ENCODE assay signal across 14 cellular contexts in genomic region chr17:7207120-7208001, GRCh38. TPM values are rescaled to one million over a fixed set of nuclear protein-coding genes. Genes with fewer than 3 reads are reported as not detected.
A peak's percentile ranks its signal among the peaks of the same experiment; 100 is the strongest.
DNase-seq lines count a peak whose midpoint lies in the region; ATAC-seq, FAIRE-seq and TF ChIP-seq lines count a peak whose summit lies in the region.
"Had no signal": no experiment of that assay in that cellular context is flagged by ENCODE, and none has a peak within 500 bp of the region (broad histone marks: within the 10 kb centered on the region; RNA-seq: fewer than 3 reads in every experiment).

No MANE protein-coding gene starts in this region.

- no peak for TF ChIP-seq CTCF in IMR-90 (conservative IDR thresholded peaks at IDR 0.05; ENCODE audit: low read depth, low read length)
- TF ChIP-seq CTCF in H1 (IDR thresholded peaks at IDR 0.05; ENCODE audit: control extremely low read depth in 1 of 3, insufficient read depth in 1 of 3, low read depth in 1 of 3, low read length in 3 of 3) = no peak
- no peak for TF ChIP-seq CTCF in neural cell (IDR thresholded peaks at IDR 0.05; ENCODE audit: poor library complexity, severe bottlenecking)
- TF ChIP-seq CTCF in stomach (IDR thresholded peaks at IDR 0.05) = no peak
- no peak for TF ChIP-seq CTCF in GM10266 (IDR thresholded peaks at IDR 0.05; ENCODE audit: control insufficient read depth, insufficient read depth, low read depth, missing control alignments)

- H3K4me3 Mint-ChIP-seq in CD4-positive, CD25-positive, alpha-beta regulatory T cell = peak overlapping the region in 1 of 4 donors; percentile 74

- H3K56ac ChIP-seq in IMR-90 (ENCODE audit: extremely low read depth, insufficient read depth, low read length) (no peak overlapping the region), H1 (replicated peaks; ENCODE audit: insufficient read length, low read depth, low read length) (no peak overlapping the region)

- H4K5ac ChIP-seq in IMR-90 (ENCODE audit: low read depth, low read length) (no peak overlapping the region), H1 (ENCODE audit: insufficient read length, low read depth, low read length) (peak overlapping the region; percentile 41)

- H2BK15ac ChIP-seq in IMR-90 (ENCODE audit: low read depth, low read length) (no peak overlapping the region), H1 (ENCODE audit: low read length) (peak overlapping the region; percentile 100)

- FAIRE-seq in H1 (lab: Jason Lieb, UNC) = no peak
- FAIRE-seq: keratinocyte had no signal

- H3K27ac ChIP-seq in CD4-positive, CD25-positive, alpha-beta regulatory T cell (ENCODE audit: insufficient read depth, low read length, poor library complexity, severe bottlenecking) = peak overlapping the region; percentile 91
- no peak overlapping the region for H3K27ac ChIP-seq in IMR-90 (ENCODE audit: insufficient read depth, low read length)
- H3K27ac ChIP-seq in H1 (ENCODE audit: low read depth, low read length) = no peak overlapping the region
- peak overlapping the region; percentile 96 for H3K27ac ChIP-seq in neural cell (ENCODE audit: low read length)
- H3K27ac ChIP-seq in stomach = peak overlapping the region in 1 of 5 donors; percentile 51
- H3K27ac ChIP-seq: ascending aorta, thyroid gland had no signal

- peak overlapping the region; percentile 26 for H2AFZ ChIP-seq in IMR-90 (replicated peaks; ENCODE audit: low read length, poor library complexity)
- H2AFZ ChIP-seq in H1 (ENCODE audit: low read length) = no peak overlapping the region
- no peak overlapping the region for H2AFZ ChIP-seq in neural cell (ENCODE audit: low read depth, low read length)

- H3K4me2 ChIP-seq in IMR-90 (ENCODE audit: low read depth, low read length) (no peak overlapping the region), H1 (ENCODE audit: insufficient read depth in 1 of 2, low read depth in 2 of 2, low read length in 2 of 2) (peak overlapping the region; percentile 71 to 91), neural cell (ENCODE audit: low read length) (no peak overlapping the region)

- H3K4me1 ChIP-seq in CD4-positive, CD25-positive, alpha-beta regulatory T cell (ENCODE audit: control insufficient read depth, insufficient read depth, low read length, poor library complexity, severe bottlenecking) = peaks cover 17% of the 10 kb centered on the region
- H3K4me1 ChIP-seq in IMR-90 (ENCODE audit: control insufficient read depth, insufficient read depth, low read length) (peaks cover 9% of the 10 kb centered on the region), H1 (replicated peaks in 1 of 4; ENCODE audit: control insufficient read depth in 3 of 4, insufficient read depth in 4 of 4, low read length in 3 of 4) (peaks cover 8 to 42% (median 32%) of the 10 kb centered on the region in 4 experiments), stomach (peaks cover 11 to 44% (median 23%) of the 10 kb centered on the region in 4 donors)

- H3K79me1 ChIP-seq in IMR-90 (ENCODE audit: low read depth in 1 of 2, low read length in 2 of 2) (peaks cover 13 to 89% of the 10 kb centered on the region in 2 experiments), H1 (ENCODE audit: low read depth, low read length) (peaks cover 26% of the 10 kb centered on the region)

- H3K18ac ChIP-seq in IMR-90 (ENCODE audit: low read depth, low read length) (no peak overlapping the region), H1 (ENCODE audit: extremely low read depth, low read length) (peak overlapping the region; percentile 94)

- TF ChIP-seq EP300 in H1 (IDR thresholded peaks at IDR 0.05; ENCODE audit: borderline replicate concordance in 1 of 2, low read depth in 2 of 2, low read length in 2 of 2) = no peak
- no peak for TF ChIP-seq EP300 in neural cell (conservative IDR thresholded peaks at IDR 0.05; ENCODE audit: poor library complexity, severe bottlenecking)
- no peak for TF ChIP-seq EP300 in stomach (IDR thresholded peaks at IDR 0.05)

- H3K4me3 ChIP-seq in CD4-positive, CD25-positive, alpha-beta regulatory T cell (ENCODE audit: low read depth, low read length) = no peak overlapping the region
- H3K4me3 ChIP-seq in IMR-90 (ENCODE audit: insufficient read depth, low read depth, low read length) (no peak overlapping the region), H1 (ENCODE audit: extremely low read depth in 1 of 4, insufficient read depth in 2 of 4, low read depth in 3 of 4, low read length in 4 of 4) (peak overlapping the region; percentile 36 to 62 (median 42); a peak in 7 of 8 replicates), neural cell (ENCODE audit: low read length) (peak overlapping the region; percentile 13), stomach (no peak overlapping the region)
- H3K4me3 ChIP-seq: ascending aorta, thyroid gland had no signal

- no peak for ATAC-seq in CD4-positive, CD25-positive, alpha-beta regulatory T cell (ENCODE audit: low read depth in 2 of 2)
- peak; percentile 12; the same call in 1 of the 2 replicates for ATAC-seq in IMR-90 (ENCODE audit: low read depth)
- ATAC-seq in GM18520 (IDR thresholded peaks at IDR 0.05; ENCODE audit: unreplicated experiment) = no peak

- no peaks in the 10 kb centered on the region for H3F3A ChIP-seq in neural cell (ENCODE audit: insufficient read depth, low read length, poor library complexity, severe bottlenecking)

- H3K4ac ChIP-seq in IMR-90 (ENCODE audit: low read depth, low read length) (no peak overlapping the region), H1 (replicated peaks; ENCODE audit: insufficient read length, low read depth, low read length) (peak overlapping the region; percentile 98)

- WGBS in IMR-90 (ENCODE audit: extremely low coverage in 2 of 2, insufficient read length in 1 of 2), 2 experiments = 81% methylated on average over 6 of the region's 24 CpGs; no CpG with 5 or more reads in 1 of the 2 experiments
- WGBS in H1 (ENCODE audit: extremely low coverage in 1 of 2, insufficient coverage in 1 of 2, insufficient read length in 1 of 2, insufficient replicate concordance in 2 of 2, low coverage in 1 of 2, low lambda C conversion rate in 2 of 2, missing lambda C conversion rate in 1 of 2), 2 experiments = 69% methylated on average over 18 of the region's 24 CpGs; no CpG with 5 or more reads in 1 of the 2 experiments
- whole genome bisulfite sequencing in stomach, 5 donors = 76 to 85% (median 80%) methylated on average over 24 of the region's 24 CpGs

- H3K23ac ChIP-seq in IMR-90 (ENCODE audit: low read depth, low read length) (no peak overlapping the region), H1 (ENCODE audit: insufficient read length) (no peak overlapping the region)

- H3K27me3 Mint-ChIP-seq in CD4-positive, CD25-positive, alpha-beta regulatory T cell = peaks cover 22% of the 10 kb centered on the region

- H3K23me2 ChIP-seq in H1 (ENCODE audit: low read depth, low read length) = peaks cover 26% of the 10 kb centered on the region; the same call in 1 of the 2 replicates

- H3K9me1 ChIP-seq in IMR-90 (ENCODE audit: insufficient read depth, low read length) = peaks cover 13% of the 10 kb centered on the region

- TF ChIP-seq RAD21 in IMR-90 (IDR thresholded peaks at IDR 0.05; ENCODE audit: low read length) (no peak), H1 (IDR thresholded peaks at IDR 0.05 in 1 of 2, conservative IDR thresholded peaks at IDR 0.05 in 1 of 2; ENCODE audit: low read depth in 2 of 2, low read length in 2 of 2) (no peak), neural cell (conservative IDR thresholded peaks at IDR 0.05) (no peak)

- H2AK5ac ChIP-seq in IMR-90 (ENCODE audit: low read depth, low read length) (peak overlapping the region; percentile 70; the same call in 1 of the 2 replicates), H1 (ENCODE audit: low read depth, low read length) (peak overlapping the region; percentile 93)

- TF ChIP-seq POLR2A in IMR-90 (IDR thresholded peaks at IDR 0.05; ENCODE audit: low read depth, low read length) (no peak), H1 (IDR thresholded peaks at IDR 0.05; ENCODE audit: control extremely low read depth in 1 of 2, low read depth in 2 of 2, low read length in 2 of 2) (no peak), stomach (IDR thresholded peaks at IDR 0.05) (no peak)

- H4K91ac ChIP-seq in IMR-90 (ENCODE audit: insufficient read depth, low read depth, low read length) (no peak overlapping the region), H1 (replicated peaks; ENCODE audit: insufficient read length, low read length) (peak overlapping the region; percentile 100)

- no peaks in the 10 kb centered on the region for H3K27me3 ChIP-seq in CD4-positive, CD25-positive, alpha-beta regulatory T cell (ENCODE audit: control insufficient read depth, insufficient read depth, low read length)
- no peaks in the 10 kb centered on the region for H3K27me3 ChIP-seq in IMR-90 (ENCODE audit: control insufficient read depth, insufficient read depth, low read length)
- H3K27me3 ChIP-seq in H1 (replicated peaks in 1 of 4; ENCODE audit: control insufficient read depth in 3 of 4, extremely low read depth in 1 of 4, insufficient read depth in 3 of 4, low read length in 3 of 4) = no peaks in the 10 kb centered on the region; a peak in 1 of 7 replicates
- H3K27me3 ChIP-seq in neural cell (ENCODE audit: insufficient read depth, low read depth, low read length) = no peaks in the 10 kb centered on the region
- peaks cover 0 to 38% (median 0%) of the 10 kb centered on the region in 3 donors for H3K27me3 ChIP-seq in stomach
- H3K27me3 ChIP-seq: ascending aorta, thyroid gland had no signal

- H3K9me3 Mint-ChIP-seq in CD4-positive, CD25-positive, alpha-beta regulatory T cell = peaks cover 0 to 1% (median 0%) of the 10 kb centered on the region in 7 donors

- intact Hi-C loops in IMR-90 (cut with micrococcal nuclease) (no loop called here), stomach (cut with DNase I; ENCODE audit: low total_unique reads) (no loop called here)

- no peak overlapping the region for H2BK20ac ChIP-seq in IMR-90 (ENCODE audit: low read depth, low read length)
- H2BK20ac ChIP-seq in H1 (ENCODE audit: low read length) = 0 out of 2 replicates have a peak overlapping the region, but pooled peaks have one; percentile 93

- POLR2A ChIA-PET in IMR-90 (lab: Charles Lee; ENCODE audit: unreplicated experiment) (no interaction called here), H1 (lab: Charles Lee; ENCODE audit: partially characterized antibody) (interaction anchor here (0.7 to 2.5 kb wide), 17 partner anchors 11 to 395 kb away, joined by 3 to 18 read pairs (median 5); partner anchors contain the start of genes ACADVL, CLDN7, CTDNEP1 and DLG4)

- in situ Hi-C loops in IMR-90 (cut with MboI; ENCODE audit: low sequenced_read_pairs) = no loop called here

- H3K9ac ChIP-seq in IMR-90 (ENCODE audit: low read depth, low read length) (no peak overlapping the region), H1 (replicated peaks in 1 of 4; ENCODE audit: extremely low read depth in 1 of 4, low read depth in 3 of 4, low read length in 3 of 4) (peak overlapping the region in 3 of 4 experiments; percentile 29 to 45 (median 40); a peak in 3 of 7 replicates), neural cell (ENCODE audit: low read length) (peak overlapping the region; percentile 38)

- H3K14ac ChIP-seq in IMR-90 (replicated peaks; ENCODE audit: low read depth, low read length) = no peak overlapping the region
- no peak overlapping the region for H3K14ac ChIP-seq in H1 (ENCODE audit: insufficient read length)

- no peak for DNase-seq in CD4-positive, CD25-positive, alpha-beta regulatory T cell
- DNase-seq in IMR-90 (peak; percentile 33), H1 (ENCODE audit: low read depth in 1 of 2, low spot score in 2 of 2) (no peak), H4 (ENCODE audit: low spot score) (no peak), stomach (no peak), GM10266 (ENCODE audit: extremely low spot score) (no peak)
- DNase-seq: Calu3, NCI-H1417 treated with DMSO at 0.1 percent for 48 hours, SW 1271, thyroid gland had no signal

- H3K4me1 Mint-ChIP-seq in CD4-positive, CD25-positive, alpha-beta regulatory T cell = peaks cover 0 to 46% (median 20%) of the 10 kb centered on the region in 4 donors

- BruUV-seq in IMR-90 (replicated peaks; lab: Mats Ljungman, UMichigan) = no TSS peak

- peaks cover 61% of the 10 kb centered on the region for H4K20me1 ChIP-seq in IMR-90 (ENCODE audit: insufficient read depth, low read length)
- H4K20me1 ChIP-seq in H1 (replicated peaks in 1 of 2; ENCODE audit: control insufficient read depth in 1 of 2, insufficient read depth in 2 of 2, low read length in 2 of 2) = peaks cover 3 to 20% of the 10 kb centered on the region in 2 experiments
- no peaks in the 10 kb centered on the region for H4K20me1 ChIP-seq in neural cell (ENCODE audit: insufficient read depth)

- H3K36me3 Mint-ChIP-seq in CD4-positive, CD25-positive, alpha-beta regulatory T cell = peaks cover 8% of the 10 kb centered on the region

- dilution Hi-C loops in IMR-90 (cut with HindIII; ENCODE audit: low sequenced_read_pairs, unreplicated experiment) = no loop called here

- no peak overlapping the region for H2AK9ac ChIP-seq in IMR-90 (replicated peaks; ENCODE audit: low read depth, low read length, poor library complexity)

- H3K27ac Mint-ChIP-seq in CD4-positive, CD25-positive, alpha-beta regulatory T cell = peak overlapping the region in 2 of 3 donors; percentile 75 to 85

- CTCF ChIA-PET in IMR-90 (lab: Yijun Ruan, JAX) (no interaction called here), H1 (lab: Charles Lee; ENCODE audit: partially characterized antibody) (interaction anchor here (0.6 to 2.4 kb wide), 7 partner anchors 14 to 162 kb away, joined by 3 to 10 read pairs (median 3); no protein-coding TSS in a partner anchor)

- H2BK5ac ChIP-seq in IMR-90 (ENCODE audit: low read depth, low read length, poor library complexity, severe bottlenecking) = no peak overlapping the region
- H2BK5ac ChIP-seq in H1 (ENCODE audit: low read depth, low read length) = peak overlapping the region; percentile 86

- H4K8ac ChIP-seq in IMR-90 (ENCODE audit: low read depth in 2 of 2, low read length in 2 of 2) = no peak overlapping the region
- no peak overlapping the region; the same call in 1 of the 2 replicates for H4K8ac ChIP-seq in H1 (ENCODE audit: extremely low read depth, insufficient read depth, low read length)

- H2BK12ac ChIP-seq in H1 (ENCODE audit: low read depth, low read length) = peak overlapping the region; percentile 94; the same call in 1 of the 2 replicates

- H3K79me2 ChIP-seq in H1 (ENCODE audit: control insufficient read depth in 1 of 2, insufficient read depth in 2 of 2, low read length in 2 of 2) (peaks cover 0 to 52% of the 10 kb centered on the region in 2 experiments; a peak in 2 of 4 replicates), neural cell (replicated peaks; ENCODE audit: insufficient read depth, low read length) (peaks cover 53% of the 10 kb centered on the region)

- H3K9me2 ChIP-seq in neural cell (ENCODE audit: insufficient read depth, low read length) = no peaks in the 10 kb centered on the region

- no peaks in the 10 kb centered on the region for H3K9me3 ChIP-seq in CD4-positive, CD25-positive, alpha-beta regulatory T cell (ENCODE audit: control insufficient read depth in 2 of 2, low read length in 2 of 2)
- H3K9me3 ChIP-seq in IMR-90 (ENCODE audit: control insufficient read depth, insufficient read depth, low read length) (no peaks in the 10 kb centered on the region), H1 (ENCODE audit: insufficient read depth in 2 of 2, low read depth in 1 of 2, low read length in 1 of 2) (no peaks in the 10 kb centered on the region), neural cell (ENCODE audit: low read length) (no peaks in the 10 kb centered on the region), stomach (no peaks in the 10 kb centered on the region)
- H3K9me3 ChIP-seq: ascending aorta, thyroid gland had no signal

- no peaks in the 10 kb centered on the region for H3K36me3 ChIP-seq in CD4-positive, CD25-positive, alpha-beta regulatory T cell (ENCODE audit: control insufficient read depth, insufficient read depth, low read length)
- H3K36me3 ChIP-seq in IMR-90 (ENCODE audit: control insufficient read depth, insufficient read depth, low read length) (peaks cover 17% of the 10 kb centered on the region), H1 (ENCODE audit: control insufficient read depth in 2 of 4, insufficient read depth in 4 of 4, low read length in 3 of 4) (peaks cover 14 to 18% (median 15%) of the 10 kb centered on the region in 4 experiments), neural cell (ENCODE audit: insufficient read depth, low read length) (no peaks in the 10 kb centered on the region), stomach (peaks cover 7 to 16% (median 16%) of the 10 kb centered on the region in 4 donors)

- H2BK120ac ChIP-seq in IMR-90 (ENCODE audit: low read depth, low read length) (no peak overlapping the region), H1 (replicated peaks; ENCODE audit: low read depth, low read length) (peak overlapping the region; percentile 84)

RNA-seq across cellular contexts. Expression of gene DLG4, which starts 12.3 kb away (rescaled TPM):
- total RNA-seq in CD4-positive, CD25-positive, alpha-beta regulatory T cell = 2.9 TPM
- under 1 TPM; 0.22 to 0.73 (median 0.42) TPM for polyA plus RNA-seq in CD4-positive, CD25-positive, alpha-beta regulatory T cell
- total RNA-seq in IMR-90 (2012; rRNA removed) = 8.1 and 8.2 TPM in 2 replicates
- polyA plus RNA-seq in IMR-90 (2012; rRNA removed) = 28.5 and 30.5 TPM in 2 replicates
- 13.6 and 24.5 TPM in 2 replicates for polyA plus RNA-seq in IMR-90 (2012; cell fraction: cytosol; rRNA removed)
- polyA plus RNA-seq in IMR-90 (2012; cell fraction: nucleus; rRNA removed; ENCODE audit: low replicate concordance) = 118 and 142 TPM in 2 replicates
- total RNA-seq in H1 (2021; fragmentation: NEBNext Ultra II Directional; extraction: Animal tissue kit (Norgen Biotek cat#: 25700)) = 43.1 and 45.9 TPM in 2 replicates
- polyA plus RNA-seq in H1 (2011; rRNA removed) = 18.9 and 35.2 TPM in 2 replicates
- polyA plus RNA-seq in H1 (2011; cell fraction: cytosol; rRNA removed) = 26.5 TPM
- 128 TPM for polyA plus RNA-seq in H1 (2011; cell fraction: nucleus; rRNA removed)
- polyA plus RNA-seq in H1 (2012, experiment 1 of 2) = 47.5 to 67.9 TPM (median 55.6 TPM) in 4 replicates
- polyA plus RNA-seq in H1 (2012, experiment 2 of 2) = 29.2 TPM
- polyA plus RNA-seq in H1 (2013, experiment 1 of 2) = 22.1 TPM
- 20.8 TPM for polyA plus RNA-seq in H1 (2013, experiment 2 of 2)
- polyA minus RNA-seq in H1 (2011; rRNA and poly(A)+ RNA removed) = 26.4 and 32.1 TPM in 2 replicates
- polyA minus RNA-seq in H1 (2011; cell fraction: cytosol; rRNA and poly(A)+ RNA removed) = 14.0 TPM
- polyA minus RNA-seq in H1 (2011; cell fraction: nucleus; rRNA and poly(A)+ RNA removed) = 34.3 TPM
- 126 and 145 TPM in 2 replicates for polyA plus RNA-seq in neural cell
- polyA minus RNA-seq in neural cell = 124 and 136 TPM in 2 replicates
- total RNA-seq in H4 (2014; rRNA removed; shearing (Covaris generic)) = 2.3 and 3.9 TPM in 2 replicates
- total RNA-seq in stomach = 10 to 100 TPM in 3 of 5 donors, 1 to 10 TPM in 2; 3.2 to 26.3 (median 10.6) TPM
- polyA plus RNA-seq in stomach = 10 to 100 TPM in 1 of 3 donors, 1 to 10 TPM in 2; 5.8 to 11.5 (median 7.0) TPM

RNA-seq across cellular contexts. Expression of gene ACADVL, which starts 12.4 kb away (rescaled TPM):
- 277 TPM for total RNA-seq in CD4-positive, CD25-positive, alpha-beta regulatory T cell
- polyA plus RNA-seq in CD4-positive, CD25-positive, alpha-beta regulatory T cell = 10 to 100 TPM; 73.6 to 92.3 (median 84.9) TPM
- total RNA-seq in IMR-90 (2012; rRNA removed) (129 and 139 TPM in 2 replicates), stomach (1,000 to 10,000 TPM in 3 of 5 donors, 100 to 1,000 TPM in 2; 348 to 3,058 (median 1,195) TPM)
- polyA plus RNA-seq in IMR-90 (2012; rRNA removed) (752 and 844 TPM in 2 replicates), H1 (2011; rRNA removed) (231 and 317 TPM in 2 replicates), neural cell (397 and 483 TPM in 2 replicates), stomach (100 to 1,000 TPM; 651 to 783 (median 654) TPM)
- polyA plus RNA-seq in IMR-90 (2012; cell fraction: cytosol; rRNA removed) = 312 and 348 TPM in 2 replicates
- 6,277 and 8,711 TPM in 2 replicates for polyA plus RNA-seq in IMR-90 (2012; cell fraction: nucleus; rRNA removed; ENCODE audit: low replicate concordance)
- 169 and 181 TPM in 2 replicates for total RNA-seq in H1 (2021; fragmentation: NEBNext Ultra II Directional; extraction: Animal tissue kit (Norgen Biotek cat#: 25700))
- 253 TPM for polyA plus RNA-seq in H1 (2011; cell fraction: cytosol; rRNA removed)
- 2,578 TPM for polyA plus RNA-seq in H1 (2011; cell fraction: nucleus; rRNA removed)
- 291 to 353 TPM (median 315 TPM) in 4 replicates for polyA plus RNA-seq in H1 (2012, experiment 1 of 2)
- 193 TPM for polyA plus RNA-seq in H1 (2012, experiment 2 of 2)
- 219 TPM for polyA plus RNA-seq in H1 (2013, experiment 1 of 2)
- polyA plus RNA-seq in H1 (2013, experiment 2 of 2) = 201 TPM
- 103 and 130 TPM in 2 replicates for polyA minus RNA-seq in H1 (2011; rRNA and poly(A)+ RNA removed)
- 56.4 TPM for polyA minus RNA-seq in H1 (2011; cell fraction: cytosol; rRNA and poly(A)+ RNA removed)
- polyA minus RNA-seq in H1 (2011; cell fraction: nucleus; rRNA and poly(A)+ RNA removed) = 237 TPM
- polyA minus RNA-seq in neural cell = 81.0 and 90.6 TPM in 2 replicates
- 118 and 161 TPM in 2 replicates for total RNA-seq in H4 (2014; rRNA removed; shearing (Covaris generic))

RNA-seq across cellular contexts. Expression of gene DVL2, which starts 27.0 kb away (rescaled TPM):
- 35.8 TPM for total RNA-seq in CD4-positive, CD25-positive, alpha-beta regulatory T cell
- polyA plus RNA-seq in CD4-positive, CD25-positive, alpha-beta regulatory T cell = 10 to 100 TPM; 10.5 to 19.4 (median 15.7) TPM
- 20.3 and 21.3 TPM in 2 replicates for total RNA-seq in IMR-90 (2012; rRNA removed)
- 10.5 and 11.8 TPM in 2 replicates for polyA plus RNA-seq in IMR-90 (2012; rRNA removed)
- polyA plus RNA-seq in IMR-90 (2012; cell fraction: cytosol; rRNA removed) = 5.9 and 9.6 TPM in 2 replicates
- 14.5 and 26.4 TPM in 2 replicates for polyA plus RNA-seq in IMR-90 (2012; cell fraction: nucleus; rRNA removed; ENCODE audit: low replicate concordance)
- total RNA-seq in H1 (2021; fragmentation: NEBNext Ultra II Directional; extraction: Animal tissue kit (Norgen Biotek cat#: 25700)) = 59.3 and 59.6 TPM in 2 replicates
- 19.0 and 29.7 TPM in 2 replicates for polyA plus RNA-seq in H1 (2011; rRNA removed)
- polyA plus RNA-seq in H1 (2011; cell fraction: cytosol; rRNA removed) = 15.8 TPM
- polyA plus RNA-seq in H1 (2011; cell fraction: nucleus; rRNA removed) = 56.7 TPM
- polyA plus RNA-seq in H1 (2012, experiment 1 of 2) = 47.0 to 54.8 TPM (median 48.8 TPM) in 4 replicates
- polyA plus RNA-seq in H1 (2012, experiment 2 of 2) = 44.2 TPM
- 28.5 TPM for polyA plus RNA-seq in H1 (2013, experiment 1 of 2)
- polyA plus RNA-seq in H1 (2013, experiment 2 of 2) = 25.2 TPM
- polyA minus RNA-seq in H1 (2011; rRNA and poly(A)+ RNA removed) = 20.1 and 32.9 TPM in 2 replicates
- polyA minus RNA-seq in H1 (2011; cell fraction: cytosol; rRNA and poly(A)+ RNA removed) = 19.4 TPM
- 46.9 TPM for polyA minus RNA-seq in H1 (2011; cell fraction: nucleus; rRNA and poly(A)+ RNA removed)
- polyA plus RNA-seq in neural cell = 41.1 and 59.2 TPM in 2 replicates
- polyA minus RNA-seq in neural cell = 84.3 and 92.8 TPM in 2 replicates
- total RNA-seq in H4 (2014; rRNA removed; shearing (Covaris generic)) = 24.8 and 36.1 TPM in 2 replicates
- total RNA-seq in stomach = 100 to 1,000 TPM in 1 of 5 donors, 10 to 100 TPM in 4; 16.9 to 114 (median 19.7) TPM
- 10 to 100 TPM; 12.1 to 14.5 (median 14.5) TPM for polyA plus RNA-seq in stomach

RNA-seq across cellular contexts. Expression of gene ASGR1, which starts 28.2 kb away (rescaled TPM):
- total RNA-seq in CD4-positive, CD25-positive, alpha-beta regulatory T cell = not detected
- under 1 TPM in 1 of 4 donors, not detected in 3; 0.24 TPM for polyA plus RNA-seq in CD4-positive, CD25-positive, alpha-beta regulatory T cell
- total RNA-seq in IMR-90 (2012; rRNA removed) = 1.3 and 1.9 TPM in 2 replicates
- polyA plus RNA-seq in IMR-90 (2012; rRNA removed) = 3.8 and 4.2 TPM in 2 replicates
- 2.6 and 2.9 TPM in 2 replicates for polyA plus RNA-seq in IMR-90 (2012; cell fraction: cytosol; rRNA removed)
- 17.1 and 47.7 TPM in 2 replicates for polyA plus RNA-seq in IMR-90 (2012; cell fraction: nucleus; rRNA removed; ENCODE audit: low replicate concordance)
- 8.6 and 10.8 TPM in 2 replicates for total RNA-seq in H1 (2021; fragmentation: NEBNext Ultra II Directional; extraction: Animal tissue kit (Norgen Biotek cat#: 25700))
- polyA plus RNA-seq in H1 (2011; rRNA removed) = 14.5 and 16.1 TPM in 2 replicates
- 16.1 TPM for polyA plus RNA-seq in H1 (2011; cell fraction: cytosol; rRNA removed)
- 29.5 TPM for polyA plus RNA-seq in H1 (2011; cell fraction: nucleus; rRNA removed)
- 7.0 to 16.3 TPM (median 14.5 TPM) in 4 replicates for polyA plus RNA-seq in H1 (2012, experiment 1 of 2)
- polyA plus RNA-seq in H1 (2012, experiment 2 of 2) = 11.2 TPM
- 9.1 TPM for polyA plus RNA-seq in H1 (2013, experiment 1 of 2)
- 8.6 TPM for polyA plus RNA-seq in H1 (2013, experiment 2 of 2)
- 3.9 and 4.1 TPM in 2 replicates for polyA minus RNA-seq in H1 (2011; rRNA and poly(A)+ RNA removed)
- 5.0 TPM for polyA minus RNA-seq in H1 (2011; cell fraction: cytosol; rRNA and poly(A)+ RNA removed)
- 4.8 TPM for polyA minus RNA-seq in H1 (2011; cell fraction: nucleus; rRNA and poly(A)+ RNA removed)
- polyA plus RNA-seq in neural cell = 75.6 and 80.2 TPM in 2 replicates
- polyA minus RNA-seq in neural cell = 24.5 and 34.3 TPM in 2 replicates
- 1.4 TPM in 1 of 2 replicates, not detected in the other for total RNA-seq in H4 (2014; rRNA removed; shearing (Covaris generic))
- under 1 TPM in 2 of 5 donors, not detected in 3; 0.87 to 0.92 TPM for total RNA-seq in stomach
- 1 to 10 TPM; 1.9 to 6.0 (median 2.5) TPM for polyA plus RNA-seq in stomach

RNA-seq across cellular contexts. Expression of gene PHF23, which starts 31.9 kb away (rescaled TPM):
- total RNA-seq in CD4-positive, CD25-positive, alpha-beta regulatory T cell = 16.0 TPM
- polyA plus RNA-seq in CD4-positive, CD25-positive, alpha-beta regulatory T cell = 10 to 100 TPM; 17.0 to 24.8 (median 21.2) TPM
- total RNA-seq in IMR-90 (2012; rRNA removed) (44.8 and 45.5 TPM in 2 replicates), stomach (10 to 100 TPM in 3 of 5 donors, 1 to 10 TPM in 2; 5.2 to 26.2 (median 14.0) TPM)
- polyA plus RNA-seq in IMR-90 (2012; rRNA removed) (54.4 and 58.5 TPM in 2 replicates), H1 (2011; rRNA removed) (46.5 and 47.5 TPM in 2 replicates), neural cell (55.7 and 60.3 TPM in 2 replicates), stomach (10 to 100 TPM; 21.3 to 27.2 (median 21.5) TPM)
- polyA plus RNA-seq in IMR-90 (2012; cell fraction: cytosol; rRNA removed) = 37.0 TPM in 2 replicates
- 22.3 and 31.7 TPM in 2 replicates for polyA plus RNA-seq in IMR-90 (2012; cell fraction: nucleus; rRNA removed; ENCODE audit: low replicate concordance)
- total RNA-seq in H1 (2021; fragmentation: NEBNext Ultra II Directional; extraction: Animal tissue kit (Norgen Biotek cat#: 25700)) = 62.8 and 65.1 TPM in 2 replicates
- 45.6 TPM for polyA plus RNA-seq in H1 (2011; cell fraction: cytosol; rRNA removed)
- 44.4 TPM for polyA plus RNA-seq in H1 (2011; cell fraction: nucleus; rRNA removed)
- 57.1 to 63.2 TPM (median 57.6 TPM) in 4 replicates for polyA plus RNA-seq in H1 (2012, experiment 1 of 2)
- 65.8 TPM for polyA plus RNA-seq in H1 (2012, experiment 2 of 2)
- polyA plus RNA-seq in H1 (2013, experiment 1 of 2) = 66.2 TPM
- 69.5 TPM for polyA plus RNA-seq in H1 (2013, experiment 2 of 2)
- polyA minus RNA-seq in H1 (2011; rRNA and poly(A)+ RNA removed) = 46.8 and 59.7 TPM in 2 replicates
- polyA minus RNA-seq in H1 (2011; cell fraction: cytosol; rRNA and poly(A)+ RNA removed) = 27.7 TPM
- polyA minus RNA-seq in H1 (2011; cell fraction: nucleus; rRNA and poly(A)+ RNA removed) = 19.8 TPM
- 53.1 and 54.8 TPM in 2 replicates for polyA minus RNA-seq in neural cell
- total RNA-seq in H4 (2014; rRNA removed; shearing (Covaris generic)) = 37.5 and 45.3 TPM in 2 replicates

Comparison
In these comparisons a context has a peak if more than half of its experiments do, and no peak if none do; other contexts are left out.
1. H3K27ac ChIP-seq: peak in CD4-positive, CD25-positive, alpha-beta regulatory T cell (single experiment) and neural cell (single experiment); none in IMR-90 (single experiment) and H1 (single experiment).
2. H3K4me3 ChIP-seq: peak in H1 (4 of 4) and neural cell (single experiment); none in CD4-positive, CD25-positive, alpha-beta regulatory T cell (single experiment), IMR-90 (single experiment) and stomach (0 of 4).
3. H3K4me2 ChIP-seq: peak in H1 (2 of 2); none in IMR-90 (single experiment) and neural cell (single experiment).